Comparison of ENCODE assay signal across 29 cellular contexts in genomic region chrX:8105531-8105930, GRCh38.
"Had no signal": no experiment of that assay in that cellular context is flagged by ENCODE, and none has a peak within 500 bp of the region (broad histone marks: within the 10 kb centered on the region; RNA-seq: fewer than 3 reads in every experiment).

No MANE protein-coding gene starts in this region.

- H3K4me3 Mint-ChIP-seq: T-cell had no signal

- H3K4me3 ChIP-seq: PC-9, SJCRH30, SK-N-MC had no signal

- H3K27ac Mint-ChIP-seq: T-cell had no signal

- H3K27me3 ChIP-seq: SJCRH30 had no signal

- H2AFZ ChIP-seq: PC-9 had no signal

- H3K36me3 Mint-ChIP-seq: T-cell had no signal

- H3K27ac ChIP-seq: PC-9, RWPE1, SJCRH30, SK-N-MC had no signal

- ATAC-seq: Panc1, Right ventricle myocardium inferior, SK-N-SH treated with all-trans-retinoic acid at 6 μM for 48 hours, T-cell had no signal

- H3K9me3 ChIP-seq: SJCRH30 had no signal

- FAIRE-seq: RCC 7860 had no signal

- DNase-seq: MM.1S, MV-4-11, NCI-H1092, NCI-H1105, NCI-H1417 treated with DMSO at 0.1 percent for 48 hours, NCI-H1436 treated with DMSO at 0.1 percent for 48 hours, NCI-H1694 treated with DMSO at 0.1 percent for 48 hours, NCI-H187 treated with DMSO at 0.1 percent for 48 hours, NCI-H2029, NCI-H2081, NCI-H2171 treated with DMSO at 0.1 percent for 48 hours, NCI-H2227 treated with DMSO at 0.1 percent for 48 hours, NCI-H446 treated with DMSO at 0.1 percent for 48 hours, NCI-H510A, NCI-H524, NCI-H526, NCI-H748 treated with DMSO at 0.1 percent for 48 hours, NCI-H82, PC-9, SHP77, SIG-M5, SJCRH30, T-cell had no signal

- H3K36me3 ChIP-seq: SJCRH30 had no signal

- H3K4me2 ChIP-seq: PC-9 had no signal

- H3K4me1 ChIP-seq: SJCRH30 had no signal

- H3K27me3 Mint-ChIP-seq: T-cell had no signal
